ENCODE assay signal across 1 cellular context in genomic region chr4:103994059-103994458, GRCh38.
TF ChIP-seq lines count a peak whose summit lies in the region.

No MANE protein-coding gene starts in this region.

TF ChIP-seq in GM23338, 12 proteins besides CTCF, POLR2A, EP300 and RAD21 (continued from another document):
- TF ChIP-seq ETS1 (IDR thresholded peaks at IDR 0.05) (no peak), JUNB (IDR thresholded peaks at IDR 0.05; ENCODE audit: unreplicated experiment) (no peak), ZNF114 (CRISPR knock-in tag; IDR thresholded peaks at IDR 0.05) (no peak), REST (IDR thresholded peaks at IDR 0.05; ENCODE audit: unreplicated experiment) (no peak), POLR2AphosphoS5 (IDR thresholded peaks at IDR 0.05; ENCODE audit: low read depth) (no peak), EZH2phosphoT487 (IDR thresholded peaks at IDR 0.05; ENCODE audit: unreplicated experiment) (no peak), NANOG (IDR thresholded peaks at IDR 0.05; ENCODE audit: borderline replicate concordance) (no peak)
TF ChIP-seq in GM23338: peak in this region for 0.
